ENCODE assay signal across 1 cellular context in the genomic region with DNA sequence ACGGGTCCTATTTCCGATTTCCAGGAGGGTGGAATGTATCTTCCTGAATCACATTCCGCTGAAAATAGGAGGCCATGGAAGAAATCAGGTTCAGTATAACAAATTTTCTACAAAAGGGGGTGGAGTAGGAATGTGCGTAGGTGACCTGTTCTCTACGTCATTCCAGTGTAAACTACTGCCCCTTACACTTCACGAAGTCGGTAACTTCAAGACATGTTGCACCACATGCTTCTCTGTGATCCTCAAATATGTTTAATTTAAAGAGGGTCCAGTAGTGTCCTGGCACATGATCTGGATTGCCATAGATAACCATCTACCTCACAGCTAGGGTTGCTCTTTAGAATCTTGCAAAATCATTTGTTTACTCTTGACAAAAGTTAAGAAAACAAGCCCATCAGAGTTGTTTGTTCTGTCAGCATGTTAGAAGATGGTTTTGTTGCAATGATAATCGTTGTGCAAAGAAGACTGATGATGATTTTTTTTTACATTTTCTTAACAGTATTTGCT.
TF ChIP-seq lines count a peak whose summit lies in the region.

No MANE protein-coding gene starts in this region.

TF ChIP-seq in HepG2, 621 proteins besides CTCF, POLR2A, EP300 and RAD21 (continued from another document and continues in another):
- TF ChIP-seq ZNF354B (CRISPR knock-in tag; IDR thresholded peaks at IDR 0.05) (no peak), ZNF577 (CRISPR knock-in tag; IDR thresholded peaks at IDR 0.05; ENCODE audit: borderline replicate concordance, low read depth) (no peak), SETDB1 (CRISPR knock-in tag; IDR thresholded peaks at IDR 0.05; ENCODE audit: borderline replicate concordance) (no peak), NFKBIZ (CRISPR knock-in tag; IDR thresholded peaks at IDR 0.05) (peak; percentile 97), TEAD3 (CRISPR knock-in tag; optimal IDR thresholded peaks at IDR 0.05; ENCODE audit: borderline replicate concordance) (peak; percentile 90), HMG20A (CRISPR knock-in tag; IDR thresholded peaks at IDR 0.05; ENCODE audit: borderline replicate concordance) (peak; percentile 97), GFI1 (CRISPR knock-in tag; IDR thresholded peaks at IDR 0.05; ENCODE audit: borderline replicate concordance) (peak; percentile 87), HOXA3 (CRISPR knock-in tag; IDR thresholded peaks at IDR 0.05) (peak; percentile 98), ZBTB1 (CRISPR knock-in tag; IDR thresholded peaks at IDR 0.05; ENCODE audit: borderline replicate concordance) (no peak), ZNF790 (CRISPR knock-in tag; IDR thresholded peaks at IDR 0.05; ENCODE audit: borderline replicate concordance) (no peak), ZC3H13 (CRISPR knock-in tag; IDR thresholded peaks at IDR 0.05) (no peak), FOSL2 (CRISPR knock-in tag; IDR thresholded peaks at IDR 0.05) (peak; percentile 90), ZNF781 (CRISPR knock-in tag; IDR thresholded peaks at IDR 0.05; ENCODE audit: borderline replicate concordance, not compliant biosample characterization) (peak; percentile 91), ZBTB20 (CRISPR knock-in tag; IDR thresholded peaks at IDR 0.05; ENCODE audit: borderline replicate concordance, low read depth) (peak; percentile 98), ARNT (IDR thresholded peaks at IDR 0.05) (no peak), HDAC2 (CRISPR knock-in tag; IDR thresholded peaks at IDR 0.05) (peak; percentile 98), MTF1 (CRISPR knock-in tag; IDR thresholded peaks at IDR 0.05) (no peak), AGO2 (optimal IDR thresholded peaks at IDR 0.05; ENCODE audit: low read depth, low read length) (no peak), ZNF605 (CRISPR knock-in tag; IDR thresholded peaks at IDR 0.05) (no peak), ZKSCAN8 (CRISPR knock-in tag; IDR thresholded peaks at IDR 0.05; ENCODE audit: borderline replicate concordance) (peak; percentile 77; the same call in 1 of the 2 replicates), NKX3-1 (CRISPR knock-in tag; IDR thresholded peaks at IDR 0.05) (peak; percentile 70; the same call in 1 of the 2 replicates), KAT7 (CRISPR knock-in tag; IDR thresholded peaks at IDR 0.05; ENCODE audit: borderline replicate concordance) (peak; percentile 72; the same call in 1 of the 2 replicates), HCFC1 (IDR thresholded peaks at IDR 0.05; ENCODE audit: low read depth, low read length) (no peak), BRD4 (CRISPR knock-in tag; IDR thresholded peaks at IDR 0.05) (no peak), DR1 (CRISPR knock-in tag; IDR thresholded peaks at IDR 0.05) (no peak), HDAC6 (IDR thresholded peaks at IDR 0.05; ENCODE audit: low read depth, low read length) (no peak), ZIK1 (CRISPR knock-in tag; IDR thresholded peaks at IDR 0.05; ENCODE audit: borderline replicate concordance, low read depth) (no peak), SRSF4 (IDR thresholded peaks at IDR 0.05; ENCODE audit: low read depth, low read length, poor library complexity, severe bottlenecking) (no peak), ZNF510 (CRISPR knock-in tag; IDR thresholded peaks at IDR 0.05; ENCODE audit: low read depth) (no peak; the same call in 1 of the 2 replicates), KAT2B (IDR thresholded peaks at IDR 0.05; ENCODE audit: borderline replicate concordance, low read depth, low read length) (no peak), BCL6 (CRISPR knock-in tag; IDR thresholded peaks at IDR 0.05) (peak; percentile 88), XRCC5 (optimal IDR thresholded peaks at IDR 0.05; ENCODE audit: low read length) (no peak), ZNF230 (CRISPR knock-in tag; IDR thresholded peaks at IDR 0.05) (peak; percentile 54; the same call in 1 of the 2 replicates), IRF2 (CRISPR knock-in tag; IDR thresholded peaks at IDR 0.05) (peak; percentile 88), ZNF101 (CRISPR knock-in tag; IDR thresholded peaks at IDR 0.05; ENCODE audit: borderline replicate concordance, low read depth) (no peak), DMAP1 (CRISPR knock-in tag; IDR thresholded peaks at IDR 0.05) (peak; percentile 55; the same call in 1 of the 2 replicates), KDM6A (CRISPR knock-in tag; IDR thresholded peaks at IDR 0.05; ENCODE audit: low read depth) (peak; percentile 91), SMAD3 (CRISPR knock-in tag; IDR thresholded peaks at IDR 0.05) (peak; percentile 95), ZNF780A (CRISPR knock-in tag; IDR thresholded peaks at IDR 0.05) (no peak), ZNF777 (CRISPR knock-in tag; IDR thresholded peaks at IDR 0.05) (no peak), MIER3 (CRISPR knock-in tag; IDR thresholded peaks at IDR 0.05; ENCODE audit: borderline replicate concordance) (peak; percentile 95)
- TF ChIP-seq, protein P1, sequence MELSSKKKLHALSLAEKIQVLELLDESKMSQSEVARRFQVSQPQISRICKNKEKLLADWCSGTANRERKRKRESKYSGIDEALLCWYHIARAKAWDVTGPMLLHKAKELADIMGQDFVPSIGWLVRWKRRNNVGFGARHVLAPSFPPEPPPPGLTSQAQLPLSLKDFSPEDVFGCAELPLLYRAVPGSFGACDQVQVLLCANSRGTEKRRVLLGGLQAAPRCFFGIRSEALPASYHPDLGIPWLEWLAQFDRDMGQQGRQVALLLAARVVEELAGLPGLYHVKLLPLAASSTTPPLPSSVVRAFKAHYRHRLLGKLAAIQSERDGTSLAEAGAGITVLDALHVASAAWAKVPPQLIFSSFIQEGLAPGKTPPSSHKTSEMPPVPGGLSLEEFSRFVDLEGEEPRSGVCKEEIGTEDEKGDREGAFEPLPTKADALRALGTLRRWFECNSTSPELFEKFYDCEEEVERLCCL (CRISPR knock-in tag; IDR thresholded peaks at IDR 0.05; ENCODE audit: borderline replicate concordance), result no peak
- TF ChIP-seq, protein P2, sequence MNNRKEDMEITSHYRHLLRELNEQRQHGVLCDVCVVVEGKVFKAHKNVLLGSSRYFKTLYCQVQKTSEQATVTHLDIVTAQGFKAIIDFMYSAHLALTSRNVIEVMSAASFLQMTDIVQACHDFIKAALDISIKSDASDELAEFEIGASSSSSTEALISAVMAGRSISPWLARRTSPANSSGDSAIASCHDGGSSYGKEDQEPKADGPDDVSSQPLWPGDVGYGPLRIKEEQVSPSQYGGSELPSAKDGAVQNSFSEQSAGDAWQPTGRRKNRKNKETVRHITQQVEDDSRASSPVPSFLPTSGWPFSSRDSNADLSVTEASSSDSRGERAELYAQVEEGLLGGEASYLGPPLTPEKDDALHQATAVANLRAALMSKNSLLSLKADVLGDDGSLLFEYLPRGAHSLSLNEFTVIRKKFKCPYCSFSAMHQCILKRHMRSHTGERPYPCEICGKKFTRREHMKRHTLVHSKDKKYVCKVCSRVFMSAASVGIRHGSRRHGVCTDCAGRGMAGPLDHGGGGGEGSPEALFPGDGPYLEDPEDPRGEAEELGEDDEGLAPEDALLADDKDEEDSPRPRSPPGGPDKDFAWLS (CRISPR knock-in tag; IDR thresholded peaks at IDR 0.05; ENCODE audit: borderline replicate concordance), result no peak
- TF ChIP-seq, protein P3, sequence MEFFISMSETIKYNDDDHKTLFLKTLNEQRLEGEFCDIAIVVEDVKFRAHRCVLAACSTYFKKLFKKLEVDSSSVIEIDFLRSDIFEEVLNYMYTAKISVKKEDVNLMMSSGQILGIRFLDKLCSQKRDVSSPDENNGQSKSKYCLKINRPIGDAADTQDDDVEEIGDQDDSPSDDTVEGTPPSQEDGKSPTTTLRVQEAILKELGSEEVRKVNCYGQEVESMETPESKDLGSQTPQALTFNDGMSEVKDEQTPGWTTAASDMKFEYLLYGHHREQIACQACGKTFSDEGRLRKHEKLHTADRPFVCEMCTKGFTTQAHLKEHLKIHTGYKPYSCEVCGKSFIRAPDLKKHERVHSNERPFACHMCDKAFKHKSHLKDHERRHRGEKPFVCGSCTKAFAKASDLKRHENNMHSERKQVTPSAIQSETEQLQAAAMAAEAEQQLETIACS (CRISPR knock-in tag; IDR thresholded peaks at IDR 0.05), result no peak
- TF ChIP-seq, protein P4, sequence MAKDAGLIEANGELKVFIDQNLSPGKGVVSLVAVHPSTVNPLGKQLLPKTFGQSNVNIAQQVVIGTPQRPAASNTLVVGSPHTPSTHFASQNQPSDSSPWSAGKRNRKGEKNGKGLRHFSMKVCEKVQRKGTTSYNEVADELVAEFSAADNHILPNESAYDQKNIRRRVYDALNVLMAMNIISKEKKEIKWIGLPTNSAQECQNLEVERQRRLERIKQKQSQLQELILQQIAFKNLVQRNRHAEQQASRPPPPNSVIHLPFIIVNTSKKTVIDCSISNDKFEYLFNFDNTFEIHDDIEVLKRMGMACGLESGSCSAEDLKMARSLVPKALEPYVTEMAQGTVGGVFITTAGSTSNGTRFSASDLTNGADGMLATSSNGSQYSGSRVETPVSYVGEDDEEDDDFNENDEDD (CRISPR knock-in tag; IDR thresholded peaks at IDR 0.05; ENCODE audit: borderline replicate concordance), result peak; percentile 68; the same call in 1 of the 2 replicates
- TF ChIP-seq, protein P5, sequence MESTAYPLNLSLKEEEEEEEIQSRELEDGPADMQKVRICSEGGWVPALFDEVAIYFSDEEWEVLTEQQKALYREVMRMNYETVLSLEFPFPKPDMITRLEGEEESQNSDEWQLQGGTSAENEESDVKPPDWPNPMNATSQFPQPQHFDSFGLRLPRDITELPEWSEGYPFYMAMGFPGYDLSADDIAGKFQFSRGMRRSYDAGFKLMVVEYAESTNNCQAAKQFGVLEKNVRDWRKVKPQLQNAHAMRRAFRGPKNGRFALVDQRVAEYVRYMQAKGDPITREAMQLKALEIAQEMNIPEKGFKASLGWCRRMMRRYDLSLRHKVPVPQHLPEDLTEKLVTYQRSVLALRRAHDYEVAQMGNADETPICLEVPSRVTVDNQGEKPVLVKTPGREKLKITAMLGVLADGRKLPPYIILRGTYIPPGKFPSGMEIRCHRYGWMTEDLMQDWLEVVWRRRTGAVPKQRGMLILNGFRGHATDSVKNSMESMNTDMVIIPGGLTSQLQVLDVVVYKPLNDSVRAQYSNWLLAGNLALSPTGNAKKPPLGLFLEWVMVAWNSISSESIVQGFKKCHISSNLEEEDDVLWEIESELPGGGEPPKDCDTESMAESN (CRISPR knock-in tag; conservative IDR thresholded peaks at IDR 0.05), result peak; percentile 93
- TF ChIP-seq, protein P6, sequence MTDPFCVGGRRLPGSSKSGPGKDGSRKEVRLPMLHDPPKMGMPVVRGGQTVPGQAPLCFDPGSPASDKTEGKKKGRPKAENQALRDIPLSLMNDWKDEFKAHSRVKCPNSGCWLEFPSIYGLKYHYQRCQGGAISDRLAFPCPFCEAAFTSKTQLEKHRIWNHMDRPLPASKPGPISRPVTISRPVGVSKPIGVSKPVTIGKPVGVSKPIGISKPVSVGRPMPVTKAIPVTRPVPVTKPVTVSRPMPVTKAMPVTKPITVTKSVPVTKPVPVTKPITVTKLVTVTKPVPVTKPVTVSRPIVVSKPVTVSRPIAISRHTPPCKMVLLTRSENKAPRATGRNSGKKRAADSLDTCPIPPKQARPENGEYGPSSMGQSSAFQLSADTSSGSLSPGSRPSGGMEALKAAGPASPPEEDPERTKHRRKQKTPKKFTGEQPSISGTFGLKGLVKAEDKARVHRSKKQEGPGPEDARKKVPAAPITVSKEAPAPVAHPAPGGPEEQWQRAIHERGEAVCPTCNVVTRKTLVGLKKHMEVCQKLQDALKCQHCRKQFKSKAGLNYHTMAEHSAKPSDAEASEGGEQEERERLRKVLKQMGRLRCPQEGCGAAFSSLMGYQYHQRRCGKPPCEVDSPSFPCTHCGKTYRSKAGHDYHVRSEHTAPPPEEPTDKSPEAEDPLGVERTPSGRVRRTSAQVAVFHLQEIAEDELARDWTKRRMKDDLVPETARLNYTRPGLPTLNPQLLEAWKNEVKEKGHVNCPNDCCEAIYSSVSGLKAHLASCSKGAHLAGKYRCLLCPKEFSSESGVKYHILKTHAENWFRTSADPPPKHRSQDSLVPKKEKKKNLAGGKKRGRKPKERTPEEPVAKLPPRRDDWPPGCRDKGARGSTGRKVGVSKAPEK (CRISPR knock-in tag; IDR thresholded peaks at IDR 0.05; ENCODE audit: borderline replicate concordance), result no peak
- TF ChIP-seq, protein P7, sequence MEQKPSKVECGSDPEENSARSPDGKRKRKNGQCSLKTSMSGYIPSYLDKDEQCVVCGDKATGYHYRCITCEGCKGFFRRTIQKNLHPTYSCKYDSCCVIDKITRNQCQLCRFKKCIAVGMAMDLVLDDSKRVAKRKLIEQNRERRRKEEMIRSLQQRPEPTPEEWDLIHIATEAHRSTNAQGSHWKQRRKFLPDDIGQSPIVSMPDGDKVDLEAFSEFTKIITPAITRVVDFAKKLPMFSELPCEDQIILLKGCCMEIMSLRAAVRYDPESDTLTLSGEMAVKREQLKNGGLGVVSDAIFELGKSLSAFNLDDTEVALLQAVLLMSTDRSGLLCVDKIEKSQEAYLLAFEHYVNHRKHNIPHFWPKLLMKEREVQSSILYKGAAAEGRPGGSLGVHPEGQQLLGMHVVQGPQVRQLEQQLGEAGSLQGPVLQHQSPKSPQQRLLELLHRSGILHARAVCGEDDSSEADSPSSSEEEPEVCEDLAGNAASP (CRISPR knock-in tag; IDR thresholded peaks at IDR 0.05; ENCODE audit: borderline replicate concordance), result peak; percentile 92
- TF ChIP-seq, protein P8, sequence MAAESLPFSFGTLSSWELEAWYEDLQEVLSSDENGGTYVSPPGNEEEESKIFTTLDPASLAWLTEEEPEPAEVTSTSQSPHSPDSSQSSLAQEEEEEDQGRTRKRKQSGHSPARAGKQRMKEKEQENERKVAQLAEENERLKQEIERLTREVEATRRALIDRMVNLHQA (CRISPR knock-in tag; IDR thresholded peaks at IDR 0.05), result no peak
- TF ChIP-seq, protein P9, sequence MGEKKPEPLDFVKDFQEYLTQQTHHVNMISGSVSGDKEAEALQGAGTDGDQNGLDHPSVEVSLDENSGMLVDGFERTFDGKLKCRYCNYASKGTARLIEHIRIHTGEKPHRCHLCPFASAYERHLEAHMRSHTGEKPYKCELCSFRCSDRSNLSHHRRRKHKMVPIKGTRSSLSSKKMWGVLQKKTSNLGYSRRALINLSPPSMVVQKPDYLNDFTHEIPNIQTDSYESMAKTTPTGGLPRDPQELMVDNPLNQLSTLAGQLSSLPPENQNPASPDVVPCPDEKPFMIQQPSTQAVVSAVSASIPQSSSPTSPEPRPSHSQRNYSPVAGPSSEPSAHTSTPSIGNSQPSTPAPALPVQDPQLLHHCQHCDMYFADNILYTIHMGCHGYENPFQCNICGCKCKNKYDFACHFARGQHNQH (CRISPR knock-in tag; IDR thresholded peaks at IDR 0.05), result peak; percentile 83; the same call in 1 of the 2 replicates
- TF ChIP-seq, protein P10, sequence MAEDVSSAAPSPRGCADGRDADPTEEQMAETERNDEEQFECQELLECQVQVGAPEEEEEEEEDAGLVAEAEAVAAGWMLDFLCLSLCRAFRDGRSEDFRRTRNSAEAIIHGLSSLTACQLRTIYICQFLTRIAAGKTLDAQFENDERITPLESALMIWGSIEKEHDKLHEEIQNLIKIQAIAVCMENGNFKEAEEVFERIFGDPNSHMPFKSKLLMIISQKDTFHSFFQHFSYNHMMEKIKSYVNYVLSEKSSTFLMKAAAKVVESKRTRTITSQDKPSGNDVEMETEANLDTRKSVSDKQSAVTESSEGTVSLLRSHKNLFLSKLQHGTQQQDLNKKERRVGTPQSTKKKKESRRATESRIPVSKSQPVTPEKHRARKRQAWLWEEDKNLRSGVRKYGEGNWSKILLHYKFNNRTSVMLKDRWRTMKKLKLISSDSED (CRISPR knock-in tag; IDR thresholded peaks at IDR 0.05), result no peak
- TF ChIP-seq, protein P11, sequence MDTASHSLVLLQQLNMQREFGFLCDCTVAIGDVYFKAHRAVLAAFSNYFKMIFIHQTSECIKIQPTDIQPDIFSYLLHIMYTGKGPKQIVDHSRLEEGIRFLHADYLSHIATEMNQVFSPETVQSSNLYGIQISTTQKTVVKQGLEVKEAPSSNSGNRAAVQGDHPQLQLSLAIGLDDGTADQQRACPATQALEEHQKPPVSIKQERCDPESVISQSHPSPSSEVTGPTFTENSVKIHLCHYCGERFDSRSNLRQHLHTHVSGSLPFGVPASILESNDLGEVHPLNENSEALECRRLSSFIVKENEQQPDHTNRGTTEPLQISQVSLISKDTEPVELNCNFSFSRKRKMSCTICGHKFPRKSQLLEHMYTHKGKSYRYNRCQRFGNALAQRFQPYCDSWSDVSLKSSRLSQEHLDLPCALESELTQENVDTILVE (CRISPR knock-in tag; IDR thresholded peaks at IDR 0.05), result peak; percentile 87; the same call in 1 of the 2 replicates
